1 cellular context compared by ENCODE assay signal in the genomic region with DNA sequence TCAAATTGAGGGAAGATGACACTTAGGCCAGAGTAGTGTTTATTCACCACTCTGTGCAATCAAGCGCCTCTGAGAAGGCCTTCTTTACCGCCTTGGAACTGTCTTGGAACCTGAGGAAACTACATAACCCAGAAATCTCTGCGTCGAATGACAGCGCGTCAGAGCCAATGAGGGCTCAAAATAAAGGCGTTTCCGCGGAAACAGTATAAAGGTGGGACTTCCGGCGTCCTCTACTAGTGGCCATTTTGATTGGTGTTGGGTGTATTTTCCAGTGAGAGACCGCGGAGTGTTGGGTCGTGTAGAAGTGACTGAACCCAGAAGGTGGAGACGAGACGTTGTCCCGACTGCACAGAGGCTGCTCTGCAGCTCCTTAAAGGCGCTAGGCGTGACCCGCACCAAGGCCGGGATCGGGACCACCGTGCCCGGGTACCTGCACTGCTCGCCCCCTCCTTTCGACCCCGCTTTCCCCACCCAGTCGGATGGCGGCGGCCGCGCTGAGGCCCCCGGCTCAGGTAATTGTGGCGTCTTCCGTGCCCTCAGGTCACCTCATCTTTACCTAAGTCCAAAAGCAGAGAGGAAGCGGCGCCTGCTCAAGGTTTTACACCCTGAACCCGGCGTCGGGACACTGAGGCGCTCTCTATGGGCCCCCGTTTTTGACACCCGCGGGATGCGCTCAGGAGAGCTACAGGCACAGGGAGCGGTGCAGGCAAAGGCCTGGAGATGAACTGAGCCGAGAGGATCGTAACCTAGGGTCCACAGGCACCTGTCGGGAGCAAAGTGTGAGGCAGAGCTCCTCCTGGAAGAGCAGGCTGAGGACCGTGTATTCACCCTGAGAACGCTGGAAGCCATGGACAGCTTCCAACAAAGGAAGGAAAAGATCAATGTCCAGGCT.
TF ChIP-seq lines count a peak whose summit lies in the region.

A gene (plus strand): TSS at position 236 of the 892 bp plus-strand sequence. CDS start 244 bp downstream, at position 480.

TF ChIP-seq in HEK293, 187 proteins besides CTCF, POLR2A, EP300 and RAD21 (continued from another document):
- 0 out of 2 replicates have a peak, but pooled peaks have one; percentile 36 for TF ChIP-seq HOXD13 (CRISPR knock-in tag; IDR thresholded peaks at IDR 0.05; ENCODE audit: borderline replicate concordance)
- 0 out of 2 replicates have a peak, but pooled peaks have one; percentile 20 for TF ChIP-seq KLF16 (tag by site-specific recombination; IDR thresholded peaks at IDR 0.05)
- TF ChIP-seq YY1 (tag by site-specific recombination; IDR thresholded peaks at IDR 0.05): peak; percentile 66; the same call in 1 of the 2 replicates
- TF ChIP-seq, protein P1, sequence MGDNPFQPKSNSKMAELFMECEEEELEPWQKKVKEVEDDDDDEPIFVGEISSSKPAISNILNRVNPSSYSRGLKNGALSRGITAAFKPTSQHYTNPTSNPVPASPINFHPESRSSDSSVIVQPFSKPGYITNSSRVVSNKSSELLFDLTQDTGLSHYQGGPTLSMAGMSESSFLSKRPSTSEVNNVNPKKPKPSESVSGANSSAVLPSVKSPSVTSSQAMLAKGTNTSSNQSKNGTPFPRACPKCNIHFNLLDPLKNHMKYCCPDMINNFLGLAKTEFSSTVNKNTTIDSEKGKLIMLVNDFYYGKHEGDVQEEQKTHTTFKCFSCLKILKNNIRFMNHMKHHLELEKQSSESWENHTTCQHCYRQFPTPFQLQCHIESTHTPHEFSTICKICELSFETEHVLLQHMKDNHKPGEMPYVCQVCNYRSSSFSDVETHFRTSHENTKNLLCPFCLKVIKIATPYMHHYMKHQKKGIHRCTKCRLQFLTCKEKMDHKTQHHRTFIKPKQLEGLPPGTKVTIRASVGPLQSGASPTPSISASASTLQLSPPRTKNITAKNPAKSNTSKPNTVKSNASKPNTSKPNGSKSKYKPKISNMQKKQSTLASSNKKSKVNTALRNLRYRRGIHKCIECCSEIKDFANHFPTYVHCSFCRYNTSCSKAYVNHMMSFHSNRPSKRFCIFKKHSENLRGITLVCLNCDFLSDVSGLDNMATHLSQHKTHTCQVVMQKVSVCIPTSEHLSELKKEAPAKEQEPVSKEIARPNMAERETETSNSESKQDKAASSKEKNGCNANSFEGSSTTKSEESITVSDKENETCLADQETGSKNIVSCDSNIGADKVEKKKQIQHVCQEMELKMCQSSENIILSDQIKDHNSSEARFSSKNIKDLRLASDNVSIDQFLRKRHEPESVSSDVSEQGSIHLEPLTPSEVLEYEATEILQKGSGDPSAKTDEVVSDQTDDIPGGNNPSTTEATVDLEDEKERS (tag by site-specific recombination; IDR thresholded peaks at IDR 0.05): peak; percentile 67; the same call in 1 of the 2 replicates
- 0 out of 2 replicates have a peak, but pooled peaks have one; percentile 50 for TF ChIP-seq GLI4 (tag by site-specific recombination; IDR thresholded peaks at IDR 0.05)
- TF ChIP-seq ZNF792 (tag by site-specific recombination; IDR thresholded peaks at IDR 0.05): no peak
- TF ChIP-seq KLF7 (tag by site-specific recombination; IDR thresholded peaks at IDR 0.05; ENCODE audit: borderline replicate concordance): peak; percentile 49; the same call in 1 of the 2 replicates
- TF ChIP-seq KLF1 (tag by site-specific recombination; IDR thresholded peaks at IDR 0.05): peak; percentile 80
- TF ChIP-seq, protein P2, sequence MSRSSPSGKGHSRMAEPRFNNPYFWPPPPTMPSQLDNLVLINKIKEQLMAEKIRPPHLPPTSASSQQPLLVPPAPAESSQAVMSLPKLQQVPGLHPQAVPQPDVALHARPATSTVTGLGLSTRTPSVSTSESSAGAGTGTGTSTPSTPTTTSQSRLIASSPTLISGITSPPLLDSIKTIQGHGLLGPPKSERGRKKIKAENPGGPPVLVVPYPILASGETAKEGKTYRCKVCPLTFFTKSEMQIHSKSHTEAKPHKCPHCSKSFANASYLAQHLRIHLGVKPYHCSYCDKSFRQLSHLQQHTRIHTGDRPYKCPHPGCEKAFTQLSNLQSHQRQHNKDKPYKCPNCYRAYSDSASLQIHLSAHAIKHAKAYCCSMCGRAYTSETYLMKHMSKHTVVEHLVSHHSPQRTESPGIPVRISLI (tag by site-specific recombination; IDR thresholded peaks at IDR 0.05): no peak
- TF ChIP-seq, protein P3, sequence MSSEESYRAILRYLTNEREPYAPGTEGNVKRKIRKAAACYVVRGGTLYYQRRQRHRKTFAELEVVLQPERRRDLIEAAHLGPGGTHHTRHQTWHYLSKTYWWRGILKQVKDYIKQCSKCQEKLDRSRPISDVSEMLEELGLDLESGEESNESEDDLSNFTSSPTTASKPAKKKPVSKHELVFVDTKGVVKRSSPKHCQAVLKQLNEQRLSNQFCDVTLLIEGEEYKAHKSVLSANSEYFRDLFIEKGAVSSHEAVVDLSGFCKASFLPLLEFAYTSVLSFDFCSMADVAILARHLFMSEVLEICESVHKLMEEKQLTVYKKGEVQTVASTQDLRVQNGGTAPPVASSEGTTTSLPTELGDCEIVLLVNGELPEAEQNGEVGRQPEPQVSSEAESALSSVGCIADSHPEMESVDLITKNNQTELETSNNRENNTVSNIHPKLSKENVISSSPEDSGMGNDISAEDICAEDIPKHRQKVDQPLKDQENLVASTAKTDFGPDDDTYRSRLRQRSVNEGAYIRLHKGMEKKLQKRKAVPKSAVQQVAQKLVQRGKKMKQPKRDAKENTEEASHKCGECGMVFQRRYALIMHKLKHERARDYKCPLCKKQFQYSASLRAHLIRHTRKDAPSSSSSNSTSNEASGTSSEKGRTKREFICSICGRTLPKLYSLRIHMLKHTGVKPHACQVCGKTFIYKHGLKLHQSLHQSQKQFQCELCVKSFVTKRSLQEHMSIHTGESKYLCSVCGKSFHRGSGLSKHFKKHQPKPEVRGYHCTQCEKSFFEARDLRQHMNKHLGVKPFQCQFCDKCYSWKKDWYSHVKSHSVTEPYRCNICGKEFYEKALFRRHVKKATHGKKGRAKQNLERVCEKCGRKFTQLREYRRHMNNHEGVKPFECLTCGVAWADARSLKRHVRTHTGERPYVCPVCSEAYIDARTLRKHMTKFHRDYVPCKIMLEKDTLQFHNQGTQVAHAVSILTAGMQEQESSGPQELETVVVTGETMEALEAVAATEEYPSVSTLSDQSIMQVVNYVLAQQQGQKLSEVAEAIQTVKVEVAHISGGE (tag by site-specific recombination; conservative IDR thresholded peaks at IDR 0.05; ENCODE audit: low read depth): peak; percentile 42
- no peak for TF ChIP-seq ZSCAN16 (tag by site-specific recombination; IDR thresholded peaks at IDR 0.05)
- no peak for TF ChIP-seq ZEB2 (tag by site-specific recombination; IDR thresholded peaks at IDR 0.05)
- TF ChIP-seq ZBTB7A (tag by site-specific recombination; IDR thresholded peaks at IDR 0.05; ENCODE audit: low read depth): 0 out of 2 replicates have a peak, but pooled peaks have one; percentile 29
- peak; percentile 25; the same call in 1 of the 2 replicates for TF ChIP-seq ZNF223 (tag by site-specific recombination; IDR thresholded peaks at IDR 0.05)
- TF ChIP-seq HOXC10 (CRISPR knock-in tag; IDR thresholded peaks at IDR 0.05): peak; percentile 95; the same call in 1 of the 2 replicates
- TF ChIP-seq SP3 (tag by site-specific recombination; IDR thresholded peaks at IDR 0.05): peak; percentile 68
- TF ChIP-seq ZNF623 (tag by site-specific recombination; IDR thresholded peaks at IDR 0.05): no peak
- TF ChIP-seq, protein P4, sequence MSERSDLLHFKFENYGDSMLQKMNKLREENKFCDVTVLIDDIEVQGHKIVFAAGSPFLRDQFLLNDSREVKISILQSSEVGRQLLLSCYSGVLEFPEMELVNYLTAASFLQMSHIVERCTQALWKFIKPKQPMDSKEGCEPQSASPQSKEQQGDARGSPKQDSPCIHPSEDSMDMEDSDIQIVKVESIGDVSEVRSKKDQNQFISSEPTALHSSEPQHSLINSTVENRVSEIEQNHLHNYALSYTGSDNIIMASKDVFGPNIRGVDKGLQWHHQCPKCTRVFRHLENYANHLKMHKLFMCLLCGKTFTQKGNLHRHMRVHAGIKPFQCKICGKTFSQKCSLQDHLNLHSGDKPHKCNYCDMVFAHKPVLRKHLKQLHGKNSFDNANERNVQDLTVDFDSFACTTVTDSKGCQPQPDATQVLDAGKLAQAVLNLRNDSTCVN (tag by site-specific recombination; optimal IDR thresholded peaks at IDR 0.05): peak; percentile 36
- TF ChIP-seq ZFHX2 (tag by site-specific recombination; conservative IDR thresholded peaks at IDR 0.05): peak; percentile 22
- TF ChIP-seq, protein P5, sequence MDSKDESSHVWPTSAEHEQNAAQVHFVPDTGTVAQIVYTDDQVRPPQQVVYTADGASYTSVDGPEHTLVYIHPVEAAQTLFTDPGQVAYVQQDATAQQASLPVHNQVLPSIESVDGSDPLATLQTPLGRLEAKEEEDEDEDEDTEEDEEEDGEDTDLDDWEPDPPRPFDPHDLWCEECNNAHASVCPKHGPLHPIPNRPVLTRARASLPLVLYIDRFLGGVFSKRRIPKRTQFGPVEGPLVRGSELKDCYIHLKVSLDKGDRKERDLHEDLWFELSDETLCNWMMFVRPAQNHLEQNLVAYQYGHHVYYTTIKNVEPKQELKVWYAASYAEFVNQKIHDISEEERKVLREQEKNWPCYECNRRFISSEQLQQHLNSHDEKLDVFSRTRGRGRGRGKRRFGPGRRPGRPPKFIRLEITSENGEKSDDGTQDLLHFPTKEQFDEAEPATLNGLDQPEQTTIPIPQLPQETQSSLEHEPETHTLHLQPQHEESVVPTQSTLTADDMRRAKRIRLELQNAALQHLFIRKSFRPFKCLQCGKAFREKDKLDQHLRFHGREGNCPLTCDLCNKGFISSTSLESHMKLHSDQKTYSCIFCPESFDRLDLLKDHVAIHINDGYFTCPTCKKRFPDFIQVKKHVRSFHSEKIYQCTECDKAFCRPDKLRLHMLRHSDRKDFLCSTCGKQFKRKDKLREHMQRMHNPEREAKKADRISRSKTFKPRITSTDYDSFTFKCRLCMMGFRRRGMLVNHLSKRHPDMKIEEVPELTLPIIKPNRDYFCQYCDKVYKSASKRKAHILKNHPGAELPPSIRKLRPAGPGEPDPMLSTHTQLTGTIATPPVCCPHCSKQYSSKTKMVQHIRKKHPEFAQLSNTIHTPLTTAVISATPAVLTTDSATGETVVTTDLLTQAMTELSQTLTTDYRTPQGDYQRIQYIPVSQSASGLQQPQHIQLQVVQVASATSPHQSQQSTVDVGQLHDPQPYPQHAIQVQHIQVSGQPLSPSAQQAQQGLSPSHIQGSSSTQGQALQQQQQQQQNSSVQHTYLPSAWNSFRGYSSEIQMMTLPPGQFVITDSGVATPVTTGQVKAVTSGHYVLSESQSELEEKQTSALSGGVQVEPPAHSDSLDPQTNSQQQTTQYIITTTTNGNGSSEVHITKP (tag by site-specific recombination; IDR thresholded peaks at IDR 0.05): peak; percentile 97
- TF ChIP-seq, protein P6, sequence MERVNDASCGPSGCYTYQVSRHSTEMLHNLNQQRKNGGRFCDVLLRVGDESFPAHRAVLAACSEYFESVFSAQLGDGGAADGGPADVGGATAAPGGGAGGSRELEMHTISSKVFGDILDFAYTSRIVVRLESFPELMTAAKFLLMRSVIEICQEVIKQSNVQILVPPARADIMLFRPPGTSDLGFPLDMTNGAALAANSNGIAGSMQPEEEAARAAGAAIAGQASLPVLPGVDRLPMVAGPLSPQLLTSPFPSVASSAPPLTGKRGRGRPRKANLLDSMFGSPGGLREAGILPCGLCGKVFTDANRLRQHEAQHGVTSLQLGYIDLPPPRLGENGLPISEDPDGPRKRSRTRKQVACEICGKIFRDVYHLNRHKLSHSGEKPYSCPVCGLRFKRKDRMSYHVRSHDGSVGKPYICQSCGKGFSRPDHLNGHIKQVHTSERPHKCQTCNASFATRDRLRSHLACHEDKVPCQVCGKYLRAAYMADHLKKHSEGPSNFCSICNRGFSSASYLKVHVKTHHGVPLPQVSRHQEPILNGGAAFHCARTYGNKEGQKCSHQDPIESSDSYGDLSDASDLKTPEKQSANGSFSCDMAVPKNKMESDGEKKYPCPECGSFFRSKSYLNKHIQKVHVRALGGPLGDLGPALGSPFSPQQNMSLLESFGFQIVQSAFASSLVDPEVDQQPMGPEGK (tag by site-specific recombination; IDR thresholded peaks at IDR 0.05): peak; percentile 70
- peak; percentile 58 for TF ChIP-seq SCRT2 (tag by site-specific recombination; IDR thresholded peaks at IDR 0.05)
- TF ChIP-seq SP2 (tag by site-specific recombination; IDR thresholded peaks at IDR 0.05): peak; percentile 87
- peak; percentile 42; the same call in 1 of the 2 replicates for TF ChIP-seq SP7 (tag by site-specific recombination; IDR thresholded peaks at IDR 0.05)
- no peak for TF ChIP-seq ZNF16 (tag by site-specific recombination; IDR thresholded peaks at IDR 0.05; ENCODE audit: low read depth)
- TF ChIP-seq, protein P7, sequence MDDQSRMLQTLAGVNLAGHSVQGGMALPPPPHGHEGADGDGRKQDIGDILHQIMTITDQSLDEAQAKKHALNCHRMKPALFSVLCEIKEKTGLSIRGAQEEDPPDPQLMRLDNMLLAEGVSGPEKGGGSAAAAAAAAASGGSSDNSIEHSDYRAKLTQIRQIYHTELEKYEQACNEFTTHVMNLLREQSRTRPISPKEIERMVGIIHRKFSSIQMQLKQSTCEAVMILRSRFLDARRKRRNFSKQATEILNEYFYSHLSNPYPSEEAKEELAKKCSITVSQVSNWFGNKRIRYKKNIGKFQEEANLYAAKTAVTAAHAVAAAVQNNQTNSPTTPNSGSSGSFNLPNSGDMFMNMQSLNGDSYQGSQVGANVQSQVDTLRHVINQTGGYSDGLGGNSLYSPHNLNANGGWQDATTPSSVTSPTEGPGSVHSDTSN (CRISPR knock-in tag; IDR thresholded peaks at IDR 0.05): peak; percentile 95
- TF ChIP-seq TRIM28 (IDR thresholded peaks at IDR 0.05; ENCODE audit: borderline replicate concordance, low read length): 0 out of 2 replicates have a peak, but pooled peaks have one; percentile 12
- TF ChIP-seq YY2 (tag by site-specific recombination; IDR thresholded peaks at IDR 0.05): peak; percentile 74; the same call in 1 of the 2 replicates
- TF ChIP-seq ZNF114 (tag by site-specific recombination; IDR thresholded peaks at IDR 0.05): 0 out of 2 replicates have a peak, but pooled peaks have one; percentile 63
- TF ChIP-seq ZFP37 (tag by site-specific recombination; IDR thresholded peaks at IDR 0.05): peak; percentile 71; the same call in 1 of the 2 replicates
- TF ChIP-seq ZNF549 (tag by site-specific recombination; IDR thresholded peaks at IDR 0.05): no peak
- no peak for TF ChIP-seq IKZF3 (tag by site-specific recombination; IDR thresholded peaks at IDR 0.05)
- peak; percentile 82 for TF ChIP-seq ZNF76 (tag by site-specific recombination; IDR thresholded peaks at IDR 0.05; ENCODE audit: borderline replicate concordance, low read depth)
- no peak for TF ChIP-seq ZNF354C (tag by site-specific recombination; IDR thresholded peaks at IDR 0.05; ENCODE audit: borderline replicate concordance, low read depth)
- peak; percentile 72 for TF ChIP-seq KLF8 (tag by site-specific recombination; IDR thresholded peaks at IDR 0.05)
- peak; percentile 71 for TF ChIP-seq ZXDB (tag by site-specific recombination; IDR thresholded peaks at IDR 0.05)
- TF ChIP-seq EGR2 (tag by site-specific recombination; IDR thresholded peaks at IDR 0.05; ENCODE audit: low read depth): 0 out of 2 replicates have a peak, but pooled peaks have one; percentile 5
